ENCODE assay signal across 12 cellular contexts in genomic region chr18:58859935-58860334, GRCh38. TPM values are rescaled to one million over a fixed set of nuclear protein-coding genes. Genes with fewer than 3 reads are reported as not detected.
DNase-seq lines count a peak whose midpoint lies in the region; ATAC-seq and TF ChIP-seq lines count a peak whose summit lies in the region.
"Had no signal": no experiment of that assay in that cellular context is flagged by ENCODE, and none has a peak within 500 bp of the region (broad histone marks: within the 10 kb centered on the region; RNA-seq: fewer than 3 reads in every experiment).

No MANE protein-coding gene starts in this region.

- H3K27me3 ChIP-seq in heart right ventricle, result no peaks in the 10 kb centered on the region
- no peaks in the 10 kb centered on the region for H3K27me3 ChIP-seq in esophagus squamous epithelium
- H3K27me3 ChIP-seq in parathyroid adenoma (ENCODE audit: control insufficient read depth, insufficient read depth, low read length), result no peaks in the 10 kb centered on the region
- H3K27me3 ChIP-seq in upper lobe of left lung, result peaks cover 0 to 2% (median 0%) of the 10 kb centered on the region in 4 donors
- H3K27me3 ChIP-seq: SJSA1 had no signal

- TF ChIP-seq POLR2A in esophagus squamous epithelium (IDR thresholded peaks at IDR 0.05) (no peak), upper lobe of left lung (IDR thresholded peaks at IDR 0.05) (no peak)

- peak overlapping the region; percentile 44 for H2AFZ ChIP-seq in parathyroid adenoma

- no peak for TF ChIP-seq CTCF in heart right ventricle (IDR thresholded peaks at IDR 0.05)
- no peak for TF ChIP-seq CTCF in esophagus squamous epithelium (IDR thresholded peaks at IDR 0.05)
- no peak for TF ChIP-seq CTCF in parathyroid adenoma (IDR thresholded peaks at IDR 0.05)
- no peak for TF ChIP-seq CTCF in upper lobe of left lung (IDR thresholded peaks at IDR 0.05)

- intact Hi-C loops in heart right ventricle (cut with DNase I), result loop anchor here in 6 of 10 donors (5.0 to 10.0 kb wide), 6 partner anchors 52 to 195 kb away; no protein-coding TSS in a partner anchor
- intact Hi-C loops in cardiac septum (cut with DNase I), result loop anchor here (5.0 kb wide), 1 partner anchor 73 kb away; no protein-coding TSS in a partner anchor
- intact Hi-C loops in esophagus squamous epithelium (cut with DNase I), result loop anchor here (10.0 kb wide), 1 partner anchor 75 kb away; no protein-coding TSS in a partner anchor
- intact Hi-C loops in activated CD4-positive, alpha-beta T cell treated with anti-CD3 and anti-CD28 coated beads for 36 hours (cut with DNase I, micrococcal nuclease), result no loop called here

- peaks cover 5% of the 10 kb centered on the region for H3K4me1 Mint-ChIP-seq in activated CD4-positive, alpha-beta T cell treated with anti-CD3 and anti-CD28 coated beads for 36 hours

- DNase-seq in heart right ventricle (no peak), cardiac septum (ENCODE audit: low spot score) (no peak), esophagus squamous epithelium (lab: John Stamatoyannopoulos, UW) (no peak), upper lobe of left lung (no peak), D341Med (ENCODE audit: low spot score) (no peak)
- no peak for DNase-seq in activated CD4-positive, CD25-positive, alpha-beta regulatory T cell (lab: John Stamatoyannopoulos, UW)
- DNase-seq in activated CD4-positive, alpha-beta T cell treated with anti-CD3 and anti-CD28 coated beads for 36 hours, result no peak
- DNase-seq: islet precursor cell; naive thymus-derived CD4-positive, alpha-beta T cell; NCI-H2029 had no signal

- no peak for TF ChIP-seq EP300 in upper lobe of left lung (IDR thresholded peaks at IDR 0.05)

- no peak overlapping the region for H3K9ac ChIP-seq in parathyroid adenoma

- H3K27ac Mint-ChIP-seq in activated CD4-positive, alpha-beta T cell treated with anti-CD3 and anti-CD28 coated beads for 36 hours, result no peak overlapping the region
- H3K27ac Mint-ChIP-seq: naive thymus-derived CD4-positive, alpha-beta T cell had no signal

- WGBS in heart right ventricle, 2 donors, result 69 to 71% methylated on average over 6 of the region's 6 CpGs
- 70 to 75% methylated on average over 6 of the region's 6 CpGs for WGBS in esophagus squamous epithelium, 2 donors
- 86% methylated on average over 6 of the region's 6 CpGs for WGBS in upper lobe of left lung, 2 donors

- no peak overlapping the region for H3K4me2 ChIP-seq in parathyroid adenoma (ENCODE audit: low read length)

- peaks cover 41% of the 10 kb centered on the region for H3K27me3 Mint-ChIP-seq in activated CD4-positive, alpha-beta T cell treated with anti-CD3 and anti-CD28 coated beads for 36 hours

- H3K36me3 ChIP-seq in heart right ventricle (no peaks in the 10 kb centered on the region), esophagus squamous epithelium (no peaks in the 10 kb centered on the region), parathyroid adenoma (ENCODE audit: control insufficient read depth, insufficient read depth, low read length) (no peaks in the 10 kb centered on the region), upper lobe of left lung (no peaks in the 10 kb centered on the region)
- H3K36me3 ChIP-seq: SJSA1 had no signal

- POLR2A ChIA-PET in activated CD4-positive, alpha-beta T cell treated with anti-CD3 and anti-CD28 coated beads for 36 hours (lab: Charles Lee), result no interaction called here

- no peak overlapping the region for H3K4me3 Mint-ChIP-seq in activated CD4-positive, alpha-beta T cell treated with anti-CD3 and anti-CD28 coated beads for 36 hours
- H3K4me3 Mint-ChIP-seq: naive thymus-derived CD4-positive, alpha-beta T cell had no signal

- CTCF ChIA-PET in activated CD4-positive, alpha-beta T cell treated with anti-CD3 and anti-CD28 coated beads for 36 hours (lab: Charles Lee), result no interaction called here

- no peak overlapping the region for H3K4me3 ChIP-seq in heart right ventricle
- H3K4me3 ChIP-seq in esophagus squamous epithelium, result no peak overlapping the region
- no peak overlapping the region for H3K4me3 ChIP-seq in parathyroid adenoma (ENCODE audit: low read depth, low read length)
- H3K4me3 ChIP-seq in upper lobe of left lung, result no peak overlapping the region
- H3K4me3 ChIP-seq: SJSA1 had no signal

- H3K9me3 Mint-ChIP-seq in activated CD4-positive, alpha-beta T cell treated with anti-CD3 and anti-CD28 coated beads for 36 hours (ENCODE audit: low read depth), result no peaks in the 10 kb centered on the region

- peak overlapping the region in 6 of 10 donors; percentile 42 to 100 (median 54) for H3K27ac ChIP-seq in heart right ventricle
- H3K27ac ChIP-seq in esophagus squamous epithelium, result peak overlapping the region in 3 of 4 donors; percentile 12 to 63 (median 47)
- no peak overlapping the region for H3K27ac ChIP-seq in parathyroid adenoma
- H3K27ac ChIP-seq in upper lobe of left lung, result peak overlapping the region in 3 of 4 donors; percentile 3 to 32 (median 13)

- H3K36me3 Mint-ChIP-seq in activated CD4-positive, alpha-beta T cell treated with anti-CD3 and anti-CD28 coated beads for 36 hours (ENCODE audit: low read depth), result no peaks in the 10 kb centered on the region
- H3K36me3 Mint-ChIP-seq: naive thymus-derived CD4-positive, alpha-beta T cell had no signal

- H3K4me1 ChIP-seq in heart right ventricle (peaks cover 5 to 58% (median 47%) of the 10 kb centered on the region in 9 donors), esophagus squamous epithelium (peaks cover 21 to 61% (median 22%) of the 10 kb centered on the region in 3 donors), parathyroid adenoma (peaks cover 9% of the 10 kb centered on the region), upper lobe of left lung (peaks cover 18 to 52% (median 29%) of the 10 kb centered on the region in 4 donors)

- H3K9me3 ChIP-seq in heart right ventricle (no peaks in the 10 kb centered on the region), esophagus squamous epithelium (no peaks in the 10 kb centered on the region), parathyroid adenoma (ENCODE audit: control insufficient read depth, low read length) (no peaks in the 10 kb centered on the region), upper lobe of left lung (no peaks in the 10 kb centered on the region)
- H3K9me3 ChIP-seq: SJSA1 had no signal

- H3K79me2 ChIP-seq in parathyroid adenoma, result peaks cover 8% of the 10 kb centered on the region

- no peak for ATAC-seq in heart right ventricle
- no peak for ATAC-seq in upper lobe of left lung (ENCODE audit: low FRiP score in 2 of 2)
- ATAC-seq in activated CD4-positive, alpha-beta T cell treated with anti-CD3 and anti-CD28 coated beads for 36 hours, result no peak
- ATAC-seq: naive thymus-derived CD4-positive, alpha-beta T cell had no signal

RNA-seq across cellular contexts. Expression of gene ZNF532, which starts 4.7 kb away (rescaled TPM):
- total RNA-seq in heart right ventricle (10 to 100 TPM; 53.4 to 71.4 (median 66.8) TPM), cardiac septum (71.8 TPM), esophagus squamous epithelium (10 to 100 TPM; 30.7 to 52.3 (median 32.6) TPM), upper lobe of left lung (10 to 100 TPM; 35.6 to 76.5 (median 42.9) TPM)
- polyA plus RNA-seq in heart right ventricle, result 10 to 100 TPM; 13.8 to 26.0 TPM
- total RNA-seq in activated CD4-positive, alpha-beta T cell treated with anti-CD3 and anti-CD28 coated beads for 36 hours, result 10 to 100 TPM in 1 of 2 experiments, 1 to 10 TPM in 1; 7.7 to 11.3 TPM

Comparison
In these comparisons a context has a peak if more than half of its experiments do, and no peak if none do; other contexts are left out.
1. intact Hi-C loops: an anchor here in heart right ventricle (5.0 to 10.0 kb wide), cardiac septum (5.0 kb wide) and esophagus squamous epithelium (10.0 kb wide); none called in activated CD4-positive, alpha-beta T cell treated with anti-CD3 and anti-CD28 coated beads for 36 hours.